27 cellular contexts compared by ENCODE assay signal in the genomic region with DNA sequence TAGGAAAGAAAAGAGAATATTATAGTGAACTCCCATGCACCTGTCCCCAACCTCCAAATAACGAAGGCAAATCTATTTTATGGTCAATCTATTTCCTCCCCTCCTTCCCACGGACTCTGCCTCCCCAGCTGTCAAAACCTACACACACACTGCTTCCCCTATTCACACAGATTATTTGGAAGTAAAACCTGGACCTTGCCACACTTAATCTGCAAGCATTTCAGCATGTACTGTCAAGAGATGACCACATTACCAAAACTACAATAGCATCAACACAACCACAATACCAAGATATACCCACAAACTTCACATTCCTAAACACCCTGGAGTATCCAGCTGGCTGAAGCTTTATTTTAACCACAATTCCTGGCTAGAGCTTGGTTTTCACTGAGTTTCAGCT. TPM values are rescaled to one million over a fixed set of nuclear protein-coding genes. Genes with fewer than 3 reads are reported as not detected.
"Had no signal": no experiment of that assay in that cellular context is flagged by ENCODE, and none has a peak within 500 bp of the region (broad histone marks: within the 10 kb centered on the region; RNA-seq: fewer than 3 reads in every experiment).

No MANE protein-coding gene starts in this region.

- ATAC-seq: gastroesophageal sphincter, heart left ventricle, left cardiac atrium had no signal

- H3K4me3 ChIP-seq: breast epithelium, esophagus muscularis mucosa, gastroesophageal sphincter, heart left ventricle, sigmoid colon had no signal

- H3K36me3 Mint-ChIP-seq: activated CD4-positive, alpha-beta memory T cell treated with anti-CD3 and anti-CD28 coated beads for 36 hours; activated naive CD4-positive, alpha-beta T cell treated with anti-CD3 and anti-CD28 coated beads, Interleukin-2, amount 10 ng/mL, durations not matched to agents 7 days and 5 days; memory B cell had no signal

- H3K27ac Mint-ChIP-seq: activated CD4-positive, alpha-beta memory T cell treated with anti-CD3 and anti-CD28 coated beads for 36 hours; activated naive CD4-positive, alpha-beta T cell treated with anti-CD3 and anti-CD28 coated beads, Interleukin-2, amount 10 ng/mL, durations not matched to agents 7 days and 5 days; memory B cell; nephron progenitor cell; progenitor cell of endocrine pancreas had no signal

- DNase-seq: activated CD4-positive, alpha-beta memory T cell treated with anti-CD3 and anti-CD28 coated beads for 36 hours; activated CD4-positive, alpha-beta T cell treated with anti-CD3 and anti-CD28 coated beads for 4 hours; activated CD4-positive, CD25-positive, alpha-beta regulatory T cell; activated effector memory CD4-positive, alpha-beta T cell treated with anti-CD3 and anti-CD28 coated beads, Interleukin-2, amount 50 U/mL, for 16 hours; activated naive CD4-positive, alpha-beta T cell treated with anti-CD3 and anti-CD28 coated beads, Interleukin-2, amount 10 ng/mL, durations not matched to agents 7 days and 5 days; effector memory CD4-positive, alpha-beta T cell; heart left ventricle; islet precursor cell; left cardiac atrium; nephron progenitor cell; occipital lobe; retina; sigmoid colon; stimulated activated CD4-positive, alpha-beta T cell treated with anti-CD3 and anti-CD28 coated beads, Interleukin-4, amount 100 ng/mL, for 1 hour; T1000; testis; trophoblast cell had no signal

- H3K27ac ChIP-seq: breast epithelium, esophagus muscularis mucosa, gastroesophageal sphincter, heart left ventricle, sigmoid colon, testis had no signal

- H3K4me3 Mint-ChIP-seq: activated CD4-positive, alpha-beta memory T cell treated with anti-CD3 and anti-CD28 coated beads for 36 hours; activated naive CD4-positive, alpha-beta T cell treated with anti-CD3 and anti-CD28 coated beads, Interleukin-2, amount 10 ng/mL, durations not matched to agents 7 days and 5 days; nephron progenitor cell had no signal

- H3K9me3 ChIP-seq: breast epithelium, esophagus muscularis mucosa, gastroesophageal sphincter, heart left ventricle, sigmoid colon, testis had no signal

- H3K9me3 Mint-ChIP-seq: activated CD4-positive, alpha-beta memory T cell treated with anti-CD3 and anti-CD28 coated beads for 36 hours; activated naive CD4-positive, alpha-beta T cell treated with anti-CD3 and anti-CD28 coated beads, Interleukin-2, amount 10 ng/mL, durations not matched to agents 7 days and 5 days; central memory CD8-positive, alpha-beta T cell; memory B cell; nephron progenitor cell had no signal

- FAIRE-seq: colon had no signal

- H3K36me3 ChIP-seq: breast epithelium, esophagus muscularis mucosa, gastroesophageal sphincter, heart left ventricle, sigmoid colon had no signal

RNA-seq across cellular contexts. Expression of a gene that starts 27.8 kb away (rescaled TPM):
- total RNA-seq: activated CD4-positive, alpha-beta memory T cell treated with anti-CD3 and anti-CD28 coated beads for 36 hours; breast epithelium; dermis microvascular lymphatic vessel endothelial cell; esophagus muscularis mucosa; gastroesophageal sphincter; heart left ventricle; left cardiac atrium; lower leg skin; occipital lobe; progenitor cell of endocrine pancreas; sigmoid colon; T-helper 1 cell treated with Interleukin-12 subunit alpha and Interleukin-12 subunit beta and Interleukin-4 antibody, amounts not matched to agents 30 ng/mL and 1 ng/mL, for 36 hours; testis had no signal

RNA-seq across cellular contexts. Expression of a gene that starts 31.4 kb away (rescaled TPM):
- total RNA-seq: activated CD4-positive, alpha-beta memory T cell treated with anti-CD3 and anti-CD28 coated beads for 36 hours; breast epithelium; dermis microvascular lymphatic vessel endothelial cell; esophagus muscularis mucosa; gastroesophageal sphincter; heart left ventricle; left cardiac atrium; lower leg skin; progenitor cell of endocrine pancreas; sigmoid colon; T-helper 1 cell treated with Interleukin-12 subunit alpha and Interleukin-12 subunit beta and Interleukin-4 antibody, amounts not matched to agents 30 ng/mL and 1 ng/mL, for 36 hours had no signal
